ENCODE assay signal across 29 cellular contexts in the genomic region with DNA sequence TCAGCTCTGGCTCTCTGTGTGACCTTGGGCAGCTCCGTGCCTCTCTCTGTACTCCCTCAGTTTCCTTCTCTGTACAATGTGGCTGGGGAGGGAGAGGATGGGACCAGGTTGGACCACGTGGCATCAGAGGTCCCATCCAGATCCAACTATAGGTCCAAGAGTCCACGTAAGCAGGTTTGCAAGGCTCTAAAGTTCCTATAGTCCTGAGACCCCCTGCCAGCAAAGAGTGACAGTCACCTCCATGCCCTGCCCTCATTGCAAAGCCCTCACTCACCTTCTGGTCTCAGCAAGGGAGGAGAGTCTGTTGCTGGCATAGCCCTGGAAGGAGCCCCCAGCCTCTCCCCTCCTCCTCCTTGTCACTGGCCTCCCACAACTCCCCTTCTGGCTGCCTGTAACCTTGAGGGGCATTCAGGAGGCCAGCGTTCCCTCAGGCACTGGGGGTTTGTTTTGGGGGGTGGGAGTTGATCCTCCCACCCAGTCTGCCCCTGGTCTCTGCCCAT. TPM values are rescaled to one million over a fixed set of nuclear protein-coding genes. Genes with fewer than 3 reads are reported as not detected.
A peak's percentile ranks its signal among the peaks of the same experiment; 100 is the strongest.
DNase-seq lines count a peak whose midpoint lies in the region; ATAC-seq lines count a peak whose summit lies in the region.
"Had no signal": no experiment of that assay in that cellular context is flagged by ENCODE, and none has a peak within 500 bp of the region (broad histone marks: within the 10 kb centered on the region; RNA-seq: fewer than 3 reads in every experiment).

No MANE protein-coding gene starts in this region.

- H2AK5ac ChIP-seq in neuronal stem cell (ENCODE audit: low read depth, low read length), result peak overlapping the region; percentile 5

- H3K9me3 Mint-ChIP-seq in T-helper 1 cell treated with Interleukin-12 subunit alpha and Interleukin-12 subunit beta and Interleukin-4 antibody, amounts not matched to agents 30 μg/mL and 1 μg/mL, for 36 hours, result no peaks in the 10 kb centered on the region
- no peaks in the 10 kb centered on the region for H3K9me3 Mint-ChIP-seq in effector memory CD8-positive, alpha-beta T cell
- H3K9me3 Mint-ChIP-seq: activated naive CD4-positive, alpha-beta T cell treated with anti-CD3 and anti-CD28 coated beads for 36 hours; CD4-positive, alpha-beta memory T cell; GM23338; T-helper 2 cell treated with Interferon-gamma antibody and Interleukin-4, amounts not matched to agents 5 μg/mL and 100 μg/mL, for 36 hours had no signal

- no peak overlapping the region for H3K9ac ChIP-seq in neuronal stem cell (ENCODE audit: low read depth, low read length, poor library complexity)

- H2BK120ac ChIP-seq in neuronal stem cell (ENCODE audit: low read depth, low read length), result no peak overlapping the region

- peaks cover 6% of the 10 kb centered on the region for H3K27me3 Mint-ChIP-seq in T-helper 1 cell treated with Interleukin-12 subunit alpha and Interleukin-12 subunit beta and Interleukin-4 antibody, amounts not matched to agents 30 μg/mL and 1 μg/mL, for 36 hours (ENCODE audit: low read depth)
- H3K27me3 Mint-ChIP-seq in effector memory CD8-positive, alpha-beta T cell, result peaks cover 6 to 9% of the 10 kb centered on the region in 2 donors

- H3K4me3 Mint-ChIP-seq in T-helper 1 cell treated with Interleukin-12 subunit alpha and Interleukin-12 subunit beta and Interleukin-4 antibody, amounts not matched to agents 30 μg/mL and 1 μg/mL, for 36 hours, result no peak overlapping the region
- no peak overlapping the region for H3K4me3 Mint-ChIP-seq in effector memory CD8-positive, alpha-beta T cell
- H3K4me3 Mint-ChIP-seq: GM23338 had no signal

- H2BK12ac ChIP-seq in neuronal stem cell (ENCODE audit: low read length), result no peak overlapping the region

- H2BK5ac ChIP-seq in neuronal stem cell (ENCODE audit: low read length), result no peak overlapping the region

- peaks cover 8 to 9% of the 10 kb centered on the region in 2 donors for H3K4me1 ChIP-seq in neuronal stem cell (ENCODE audit: control insufficient read depth in 2 of 2, insufficient read depth in 1 of 2, low read depth in 1 of 2, low read length in 2 of 2)
- H3K4me1 ChIP-seq: colonic mucosa, thyroid gland had no signal

- no CpG with 5 or more reads among the region's 4 CpGs for WGBS in neuronal stem cell (ENCODE audit: extremely low coverage in 2 of 2, insufficient read length in 2 of 2, insufficient replicate concordance in 1 of 2), 2 donors

- H3K27ac Mint-ChIP-seq in T-helper 1 cell treated with Interleukin-12 subunit alpha and Interleukin-12 subunit beta and Interleukin-4 antibody, amounts not matched to agents 30 μg/mL and 1 μg/mL, for 36 hours, result peak overlapping the region; percentile 95
- peak overlapping the region; percentile 11 to 88 for H3K27ac Mint-ChIP-seq in effector memory CD8-positive, alpha-beta T cell
- H3K27ac Mint-ChIP-seq: GM23338 had no signal

- H3K27ac ChIP-seq in neuronal stem cell (replicated peaks; ENCODE audit: low read length), result no peak overlapping the region
- H3K27ac ChIP-seq: 22Rv1, colonic mucosa, skin epidermis, thyroid gland had no signal

- H3K36me3 Mint-ChIP-seq in T-helper 1 cell treated with Interleukin-12 subunit alpha and Interleukin-12 subunit beta and Interleukin-4 antibody, amounts not matched to agents 30 μg/mL and 1 μg/mL, for 36 hours (ENCODE audit: low read depth), result no peaks in the 10 kb centered on the region
- H3K36me3 Mint-ChIP-seq in effector memory CD8-positive, alpha-beta T cell (ENCODE audit: insufficient read depth), result peaks cover 2% of the 10 kb centered on the region
- H3K36me3 Mint-ChIP-seq: CD4-positive, alpha-beta memory T cell had no signal

- peaks cover 18% of the 10 kb centered on the region for H3K4me1 Mint-ChIP-seq in T-helper 1 cell treated with Interleukin-12 subunit alpha and Interleukin-12 subunit beta and Interleukin-4 antibody, amounts not matched to agents 30 μg/mL and 1 μg/mL, for 36 hours (ENCODE audit: low read depth)
- peaks cover 14 to 19% of the 10 kb centered on the region in 2 donors for H3K4me1 Mint-ChIP-seq in effector memory CD8-positive, alpha-beta T cell (ENCODE audit: low read depth in 2 of 2)

- H3K36me3 ChIP-seq in neuronal stem cell (replicated peaks in 1 of 2; ENCODE audit: control insufficient read depth in 2 of 2, insufficient read depth in 2 of 2, low read length in 2 of 2), result no peaks in the 10 kb centered on the region
- H3K36me3 ChIP-seq: colonic mucosa, heart left ventricle, MG63, stomach, thyroid gland had no signal

- H2AFZ ChIP-seq in neuronal stem cell (ENCODE audit: low read length), result no peak overlapping the region
- H2AFZ ChIP-seq: GM23338 had no signal

- DNase-seq in T-helper 1 cell (no peak), KG1 (lab: John Stamatoyannopoulos, UW) (peak; percentile 23), neuronal stem cell (ENCODE audit: low spot score) (no peak), NCI-H2081 (lab: John Stamatoyannopoulos, UW) (no peak), cortex of kidney (lab: John Stamatoyannopoulos, UW) (no peak), LoVo (ENCODE audit: low spot score) (no peak)
- DNase-seq in effector memory CD8-positive, alpha-beta T cell, result no peak
- DNase-seq: activated CD4-positive, alpha-beta T cell treated with anti-CD3 and anti-CD28 coated beads for 48 hours; activated naive CD4-positive, alpha-beta T cell treated with anti-CD3 and anti-CD28 coated beads for 36 hours; anterior cingulate cortex; CD4-positive, alpha-beta memory T cell; colonic mucosa; DMS153; foreskin fibroblast; heart left ventricle; IMR-90; MG63; NCI-H1436; NCI-H446; NCI-H82; thyroid gland had no signal

- no peak overlapping the region for H4K91ac ChIP-seq in neuronal stem cell (ENCODE audit: low read depth, low read length, poor library complexity)

- no peak overlapping the region for H3K4me3 ChIP-seq in neuronal stem cell (ENCODE audit: low read length in 2 of 2)
- H3K4me3 ChIP-seq: colonic mucosa, GM23338, heart left ventricle, lung, MG63, skin epidermis, stomach, thyroid gland had no signal

- peaks cover 0 to 12% (median 3%) of the 10 kb centered on the region in 3 experiments for H3K27me3 ChIP-seq in neuronal stem cell (ENCODE audit: control insufficient read depth in 3 of 3, insufficient read depth in 3 of 3, low read depth in 1 of 3, low read length in 3 of 3)
- H3K27me3 ChIP-seq: colonic mucosa, thyroid gland had no signal

- no peak for ATAC-seq in effector memory CD8-positive, alpha-beta T cell (replicated peaks)
- ATAC-seq: esophagus mucosa, GM23338, heart left ventricle had no signal

- H3K4me2 ChIP-seq in neuronal stem cell (ENCODE audit: insufficient read depth, low read length, poor library complexity, severe bottlenecking), result no peak overlapping the region
- H3K4me2 ChIP-seq: GM23338 had no signal

- H4K8ac ChIP-seq in neuronal stem cell (ENCODE audit: low read depth, low read length), result no peak overlapping the region

- H3K9me3 ChIP-seq in neuronal stem cell (replicated peaks in 1 of 2; ENCODE audit: control insufficient read depth in 2 of 2, insufficient read depth in 1 of 2, low read depth in 1 of 2, low read length in 2 of 2), result no peaks in the 10 kb centered on the region
- H3K9me3 ChIP-seq: colonic mucosa, heart left ventricle, MG63, stomach, thyroid gland had no signal

- peak overlapping the region; percentile 40 for H3K18ac ChIP-seq in neuronal stem cell (ENCODE audit: low read length)

- peak overlapping the region; percentile 4 for H2BK15ac ChIP-seq in neuronal stem cell (ENCODE audit: low read length)

- H3K14ac ChIP-seq in neuronal stem cell (ENCODE audit: low read length), result no peak overlapping the region

- H3K4ac ChIP-seq in neuronal stem cell (ENCODE audit: low read length), result no peak overlapping the region

- no peak overlapping the region for H3K23ac ChIP-seq in neuronal stem cell (ENCODE audit: low read depth, low read length, poor library complexity)

- no peaks in the 10 kb centered on the region for H3K79me1 ChIP-seq in neuronal stem cell (ENCODE audit: low read depth, low read length)

RNA-seq across cellular contexts. Expression of gene DRC7, which starts 6.1 kb away (rescaled TPM):
- polyA plus RNA-seq in neuronal stem cell (2013, experiment 1 of 2), result 0.28 TPM
- 0.21 TPM for polyA plus RNA-seq in neuronal stem cell (2013, experiment 2 of 2)
- polyA plus RNA-seq: CD4-positive, alpha-beta memory T cell; GM23338; heart left ventricle; IMR-90; stomach had no signal

RNA-seq across cellular contexts. Expression of gene ADGRG3, which starts 20.4 kb away (rescaled TPM):
- polyA plus RNA-seq in neuronal stem cell (2013, experiment 1 of 2), result 0.25 TPM
- 0.33 TPM for polyA plus RNA-seq in neuronal stem cell (2013, experiment 2 of 2)
- polyA plus RNA-seq: CD4-positive, alpha-beta memory T cell; GM23338; IMR-90 had no signal

RNA-seq across cellular contexts. Expression of gene KATNB1, which starts 47.0 kb away (rescaled TPM):
- 31.8 TPM for polyA plus RNA-seq in neuronal stem cell (2013, experiment 1 of 2)
- 30.8 TPM for polyA plus RNA-seq in neuronal stem cell (2013, experiment 2 of 2)
